9 cellular contexts compared by ENCODE assay signal in genomic region chr3:188217011-188217463, GRCh38.
DNase-seq lines count a peak whose midpoint lies in the region; ATAC-seq and TF ChIP-seq lines count a peak whose summit lies in the region.
"Had no signal": no experiment of that assay in that cellular context is flagged by ENCODE, and none has a peak within 500 bp of the region (broad histone marks: within the 10 kb centered on the region; RNA-seq: fewer than 3 reads in every experiment).

No MANE protein-coding gene starts in this region.

- H3K9me3 Mint-ChIP-seq in stimulated activated naive CD8-positive, alpha-beta T cell treated with anti-CD3 and anti-CD28 coated beads, Interleukin-15, amount 100 ng/mL, for 72 hours: no peaks in the 10 kb centered on the region

- H3K4me3 Mint-ChIP-seq in stimulated activated naive CD8-positive, alpha-beta T cell treated with anti-CD3 and anti-CD28 coated beads, Interleukin-15, amount 100 ng/mL, for 72 hours: peak overlapping the region in 1 of 2 donors; percentile 1

- H3K27ac Mint-ChIP-seq in stimulated activated naive CD8-positive, alpha-beta T cell treated with anti-CD3 and anti-CD28 coated beads, Interleukin-15, amount 100 ng/mL, for 72 hours: peak overlapping the region; percentile 0 to 2

- H3K79me2 ChIP-seq in Karpas-422 (ENCODE audit: low read length) (no peaks in the 10 kb centered on the region), hepatocyte (peaks cover 83% of the 10 kb centered on the region)

- H3K9me2 ChIP-seq in Karpas-422 (replicated peaks; ENCODE audit: insufficient read depth, low read length) (no peaks in the 10 kb centered on the region), hepatocyte (replicated peaks; ENCODE audit: insufficient read depth) (no peaks in the 10 kb centered on the region)

- TF ChIP-seq CTCF in hepatocyte (IDR thresholded peaks at IDR 0.05; ENCODE audit: poor library complexity) (no peak), ovary (IDR thresholded peaks at IDR 0.05) (no peak)

- peak overlapping the region; percentile 44 for H3K4me2 ChIP-seq in Karpas-422 (ENCODE audit: low read depth, low read length, poor library complexity, severe bottlenecking)
- H3K4me2 ChIP-seq in hepatocyte: peak overlapping the region; percentile 6

- no peaks in the 10 kb centered on the region for H3K27me3 Mint-ChIP-seq in stimulated activated naive CD8-positive, alpha-beta T cell treated with anti-CD3 and anti-CD28 coated beads, Interleukin-15, amount 100 ng/mL, for 72 hours

- peak overlapping the region; percentile 39 for H3K9ac ChIP-seq in Karpas-422 (ENCODE audit: low read length)

- peak overlapping the region; percentile 89 for H3K27ac ChIP-seq in Karpas-422 (ENCODE audit: low read length)
- H3K27ac ChIP-seq in hepatocyte: peak overlapping the region; percentile 54
- no peak overlapping the region for H3K27ac ChIP-seq in ovary

- no peaks in the 10 kb centered on the region for H4K20me1 ChIP-seq in Karpas-422 (ENCODE audit: insufficient read depth, low read depth, low read length)
- no peaks in the 10 kb centered on the region for H4K20me1 ChIP-seq in hepatocyte (ENCODE audit: insufficient read depth, poor library complexity, severe bottlenecking)

- DNase-seq in DMS79 (lab: John Stamatoyannopoulos, UW) (peak; percentile 39), Karpas-422 (peak; percentile 65), hepatocyte (ENCODE audit: low spot score) (peak; percentile 44), ovary (no peak), NOMO-1 treated with dmso at 0.1 percent for 144 hours (lab: John Stamatoyannopoulos, UW; ENCODE audit: unreplicated experiment) (no peak)
- no peak for DNase-seq in stimulated activated naive CD8-positive, alpha-beta T cell treated with anti-CD3 and anti-CD28 coated beads, Interleukin-15, amount 100 ng/mL, for 72 hours
- DNase-seq: Kasumi-1 had no signal

- H3K36me3 ChIP-seq in Karpas-422 (ENCODE audit: insufficient read depth, low read length) (no peaks in the 10 kb centered on the region; the same call in 1 of the 2 replicates), hepatocyte (replicated peaks; ENCODE audit: insufficient read depth, low read depth) (no peaks in the 10 kb centered on the region), ovary (no peaks in the 10 kb centered on the region)

- H3K4me3 ChIP-seq in Karpas-422 (ENCODE audit: low read length) (no peak overlapping the region), hepatocyte (no peak overlapping the region), ovary (no peak overlapping the region)
- H3K4me3 ChIP-seq: GM12878 had no signal

- WGBS in hepatocyte (ENCODE audit: low lambda C conversion rate, missing lambda C conversion rate): 48% methylated on average over 4 of the region's 4 CpGs
- 33 to 50% (median 36%) methylated on average over 4 of the region's 4 CpGs for WGBS in ovary, 3 donors

- H2AFZ ChIP-seq in Karpas-422 (ENCODE audit: low read length): peak overlapping the region; percentile 16
- no peak overlapping the region for H2AFZ ChIP-seq in hepatocyte

- H3K4me1 ChIP-seq in Karpas-422 (ENCODE audit: low read length) (peaks cover 66% of the 10 kb centered on the region), hepatocyte (ENCODE audit: insufficient read depth) (peaks cover 48% of the 10 kb centered on the region), ovary (ENCODE audit: insufficient read depth) (peaks cover 23% of the 10 kb centered on the region)

- H3K9me3 ChIP-seq in Karpas-422 (ENCODE audit: low read length) (no peaks in the 10 kb centered on the region), hepatocyte (ENCODE audit: low read depth) (no peaks in the 10 kb centered on the region), ovary (no peaks in the 10 kb centered on the region)

- TF ChIP-seq EP300 in ovary (IDR thresholded peaks at IDR 0.05): no peak

- no peak for TF ChIP-seq POLR2A in ovary (IDR thresholded peaks at IDR 0.05)

- intact Hi-C loops in ovary (cut with DNase I): loop anchor here in 1 of 4 donors (10.0 kb wide), 3 partner anchors 48 to 472 kb away; partner anchors contain the start of genes BCL6 and LPP

- H3K4me1 Mint-ChIP-seq in stimulated activated naive CD8-positive, alpha-beta T cell treated with anti-CD3 and anti-CD28 coated beads, Interleukin-15, amount 100 ng/mL, for 72 hours: peaks cover 39% of the 10 kb centered on the region

- H3K27me3 ChIP-seq in Karpas-422 (ENCODE audit: low read length) (no peaks in the 10 kb centered on the region), hepatocyte (no peaks in the 10 kb centered on the region), ovary (no peaks in the 10 kb centered on the region)

- ATAC-seq in stimulated activated naive CD8-positive, alpha-beta T cell treated with anti-CD3 and anti-CD28 coated beads, Interleukin-15, amount 100 ng/mL, for 72 hours: peak; percentile 66
- no peak for ATAC-seq in HG03460 (IDR thresholded peaks at IDR 0.05; ENCODE audit: unreplicated experiment)
- ATAC-seq: GM12878 had no signal

Comparison
In these comparisons a context has a peak if more than half of its experiments do, and no peak if none do; other contexts are left out.
1. DNase-seq: peak in DMS79 (single experiment), Karpas-422 (single experiment) and hepatocyte (single experiment); none in stimulated activated naive CD8-positive, alpha-beta T cell treated with anti-CD3 and anti-CD28 coated beads, Interleukin-15, amount 100 ng/mL, for 72 hours (0 of 2), ovary (0 of 5) and NOMO-1 treated with dmso at 0.1 percent for 144 hours (single experiment).
2. H3K27ac ChIP-seq: peak in Karpas-422 (single experiment) and hepatocyte (single experiment); none in ovary (0 of 2).